1 cellular context compared by ENCODE assay signal in the genomic region with DNA sequence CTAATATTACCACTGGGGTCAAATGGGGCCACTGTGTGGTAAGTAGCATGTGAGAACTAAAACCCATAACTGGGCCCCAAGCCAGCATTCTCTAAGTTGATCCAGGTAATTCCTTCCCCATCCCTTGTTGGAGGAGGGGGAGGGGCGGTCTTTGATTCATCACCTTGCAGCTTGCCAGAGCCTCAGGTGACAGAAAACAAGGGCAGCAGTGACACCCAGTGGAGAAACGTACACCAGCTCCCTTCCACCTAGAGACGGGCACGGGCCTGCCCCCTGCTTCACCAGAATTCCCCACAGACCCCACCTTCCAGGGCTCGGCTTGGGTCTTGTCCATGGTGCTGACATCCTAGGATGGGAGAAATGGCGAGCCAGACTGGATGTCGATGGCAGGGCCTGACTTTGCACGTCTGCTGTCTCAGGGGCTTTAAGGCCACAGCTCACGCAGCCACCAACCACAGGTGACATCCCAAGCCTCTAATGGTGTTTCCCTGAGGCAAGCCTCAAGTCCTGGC.
A peak's percentile ranks its signal among the peaks of the same experiment; 100 is the strongest.
TF ChIP-seq lines count a peak whose summit lies in the region.

No MANE protein-coding gene starts in this region.

TF ChIP-seq in K562, 482 proteins besides CTCF, POLR2A, EP300 and RAD21 (continued from another document):
- peak; percentile 63; the same call in 1 of the 2 replicates for TF ChIP-seq CHAMP1 (IDR thresholded peaks at IDR 0.05)
- TF ChIP-seq RFX5 (IDR thresholded peaks at IDR 0.05; ENCODE audit: low read depth, low read length), result no peak
- no peak for TF ChIP-seq HNRNPK (IDR thresholded peaks at IDR 0.05; ENCODE audit: low read depth, low read length, poor library complexity, severe bottlenecking)
- no peak for TF ChIP-seq ERF (CRISPR knock-in tag; IDR thresholded peaks at IDR 0.05)
- no peak for TF ChIP-seq PTBP1 (IDR thresholded peaks at IDR 0.05; ENCODE audit: low read depth, low read length)
- no peak for TF ChIP-seq HSF4 (CRISPR knock-in tag; IDR thresholded peaks at IDR 0.05; ENCODE audit: borderline replicate concordance)
- no peak for TF ChIP-seq ELF1 (tag; IDR thresholded peaks at IDR 0.05)
- no peak for TF ChIP-seq PHF20 (IDR thresholded peaks at IDR 0.05; ENCODE audit: partially characterized antibody)
- TF ChIP-seq ZNF717 (CRISPR knock-in tag; IDR thresholded peaks at IDR 0.05), result no peak
- no peak for TF ChIP-seq RFX7 (CRISPR knock-in tag; IDR thresholded peaks at IDR 0.05)
- no peak for TF ChIP-seq MCM7 (IDR thresholded peaks at IDR 0.05)
- no peak for TF ChIP-seq LEF1 (IDR thresholded peaks at IDR 0.05)
- TF ChIP-seq ARID2 (IDR thresholded peaks at IDR 0.05), result peak; percentile 50; the same call in 1 of the 2 replicates
- TF ChIP-seq PTRF (tag; IDR thresholded peaks at IDR 0.05), result no peak
- TF ChIP-seq RCOR1 (IDR thresholded peaks at IDR 0.05; ENCODE audit: borderline replicate concordance in 1 of 2, low read depth in 2 of 2, low read length in 2 of 2), result peak in 1 of 2 experiments; percentile 52; a peak in 1 of 4 replicates
- TF ChIP-seq, protein P1, sequence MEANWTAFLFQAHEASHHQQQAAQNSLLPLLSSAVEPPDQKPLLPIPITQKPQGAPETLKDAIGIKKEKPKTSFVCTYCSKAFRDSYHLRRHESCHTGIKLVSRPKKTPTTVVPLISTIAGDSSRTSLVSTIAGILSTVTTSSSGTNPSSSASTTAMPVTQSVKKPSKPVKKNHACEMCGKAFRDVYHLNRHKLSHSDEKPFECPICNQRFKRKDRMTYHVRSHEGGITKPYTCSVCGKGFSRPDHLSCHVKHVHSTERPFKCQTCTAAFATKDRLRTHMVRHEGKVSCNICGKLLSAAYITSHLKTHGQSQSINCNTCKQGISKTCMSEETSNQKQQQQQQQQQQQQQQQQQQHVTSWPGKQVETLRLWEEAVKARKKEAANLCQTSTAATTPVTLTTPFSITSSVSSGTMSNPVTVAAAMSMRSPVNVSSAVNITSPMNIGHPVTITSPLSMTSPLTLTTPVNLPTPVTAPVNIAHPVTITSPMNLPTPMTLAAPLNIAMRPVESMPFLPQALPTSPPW (CRISPR knock-in tag; IDR thresholded peaks at IDR 0.05), result peak; percentile 45
- TF ChIP-seq SETDB1 (IDR thresholded peaks at IDR 0.05; ENCODE audit: low read length), result no peak
- TF ChIP-seq ETS1 (conservative IDR thresholded peaks at IDR 0.05; ENCODE audit: control insufficient read depth, low read depth, low read length), result no peak
- no peak for TF ChIP-seq TEAD2 (tag; IDR thresholded peaks at IDR 0.05)
